Comparison of ENCODE assay signal across 12 cellular contexts in the genomic region with DNA sequence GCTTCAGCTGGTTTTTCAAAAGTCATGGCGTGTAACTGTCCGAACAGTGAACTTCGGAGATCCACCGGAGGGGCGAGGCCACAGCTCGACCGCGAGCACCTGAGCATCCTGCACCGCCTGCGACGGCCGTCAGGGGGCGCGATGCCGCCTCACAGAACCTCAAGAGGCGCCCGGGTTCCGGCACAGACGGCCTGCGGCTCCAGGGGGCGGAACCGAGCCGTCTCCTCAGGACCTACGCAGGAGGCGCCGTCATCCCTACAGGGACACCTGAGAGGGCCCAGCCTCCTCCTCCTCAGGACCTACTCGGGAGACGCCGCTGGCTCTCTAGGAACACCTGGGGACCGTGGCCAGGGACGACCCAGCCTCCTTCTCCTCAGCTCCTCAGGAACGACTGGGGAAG. TPM values are rescaled to one million over a fixed set of nuclear protein-coding genes. Genes with fewer than 3 reads are reported as not detected.
DNase-seq lines count a peak whose midpoint lies in the region; ATAC-seq, FAIRE-seq and TF ChIP-seq lines count a peak whose summit lies in the region.
"Not testable (repeated sequence)": the region's sequence is repeated elsewhere in the genome, so short reads cannot be mapped to it uniquely, and the experiment has no call there.
"Had no signal": no experiment of that assay in that cellular context is flagged by ENCODE, and none has a peak within 500 bp of the region (broad histone marks: within the 10 kb centered on the region; RNA-seq: fewer than 3 reads in every experiment).

No MANE protein-coding gene starts in this region.

- H3K4me1 ChIP-seq in CD8-positive, alpha-beta T cell (ENCODE audit: insufficient read depth, low read length); kidney (ENCODE audit: control insufficient read depth in 1 of 2, insufficient read depth in 1 of 2, low read depth in 1 of 2, low read length in 2 of 2); pancreas: not testable (repeated sequence)

- H3K27me3 ChIP-seq in CD8-positive, alpha-beta T cell (ENCODE audit: insufficient read depth, low read length); pancreas: not testable (repeated sequence)

- not testable (repeated sequence) for H3K4me3 ChIP-seq in CD8-positive, alpha-beta T cell (ENCODE audit: low read depth, low read length); kidney (ENCODE audit: low read length in 2 of 2)
- H3K4me3 ChIP-seq in pancreas, result peak overlapping the region in 1 of 4 donors; percentile 14

- not testable (repeated sequence) for H3K9me3 ChIP-seq in CD8-positive, alpha-beta T cell (ENCODE audit: low read length); kidney (ENCODE audit: control insufficient read depth in 1 of 2, low read length in 2 of 2); pancreas

- H3K27ac ChIP-seq in CD8-positive, alpha-beta T cell (ENCODE audit: low read depth, low read length); kidney (ENCODE audit: low read depth in 2 of 2, low read length in 2 of 2); pancreas: not testable (repeated sequence)

- DNase-seq in CD8-positive, alpha-beta T cell, result peak in 6 of 7 experiments; percentile 16 to 82 (median 41)
- DNase-seq in HFFc6, result not testable (repeated sequence)
- peak; percentile 48 for DNase-seq in T follicular helper cell (ENCODE audit: low read depth)
- peak; percentile 56 for DNase-seq in activated T-cell treated with anti-CD3 and anti-CD28 coated beads for 48 hours (ENCODE audit: low read depth)
- DNase-seq in ecto neural progenitor cell (ENCODE audit: low spot score), result peak; percentile 62
- DNase-seq in kidney, result peak; percentile 64
- DNase-seq in pancreas, result peak in 3 of 6 donors; percentile 59 to 83 (median 60)
- DNase-seq in stimulated activated CD8-positive, alpha-beta memory T cell treated with anti-CD3 and anti-CD28 coated beads, Interleukin-4, amount 100 ng/mL, for 24 hours (ENCODE audit: low read depth), result peak; percentile 53

- not testable (repeated sequence) for H3K4me1 Mint-ChIP-seq in CD8-positive, alpha-beta T cell (ENCODE audit: low read depth); HFFc6 (ENCODE audit: low read depth)

- CTCF ChIA-PET in CD8-positive, alpha-beta T cell (lab: Charles Lee), result not testable (repeated sequence)

- H3K27ac Mint-ChIP-seq in CD8-positive, alpha-beta T cell; HFFc6: not testable (repeated sequence)

- H3K4me3 Mint-ChIP-seq in CD8-positive, alpha-beta T cell; HFFc6: not testable (repeated sequence)

- H3K27me3 Mint-ChIP-seq in CD8-positive, alpha-beta T cell (ENCODE audit: low read depth); HFFc6 (ENCODE audit: insufficient read depth): not testable (repeated sequence)

- WGBS in pancreas, 2 donors, result 21 to 29% methylated on average over 20 to 31 of the region's 32 CpGs

- intact Hi-C loops in CD8-positive, alpha-beta T cell (cut with DNase I, micrococcal nuclease); kidney (cut with DNase I); pancreas (cut with DNase I): not testable (repeated sequence)

- H3K36me3 ChIP-seq in CD8-positive, alpha-beta T cell (ENCODE audit: insufficient read depth, low read length); kidney (ENCODE audit: control insufficient read depth in 1 of 2, insufficient read depth in 2 of 2, low read length in 2 of 2); pancreas: not testable (repeated sequence)

- H3K36me3 Mint-ChIP-seq in CD8-positive, alpha-beta T cell; HFFc6 (ENCODE audit: low read depth): not testable (repeated sequence)

- not testable (repeated sequence) for H3K9me3 Mint-ChIP-seq in CD8-positive, alpha-beta T cell; HFFc6

- not testable (repeated sequence) for TF ChIP-seq CTCF in CD8-positive, alpha-beta T cell (IDR thresholded peaks at IDR 0.05)
- TF ChIP-seq CTCF in HFFc6 (IDR thresholded peaks at IDR 0.05), result peak; percentile 33; the same call in 1 of the 2 replicates
- TF ChIP-seq CTCF in kidney (IDR thresholded peaks at IDR 0.05; ENCODE audit: borderline replicate concordance, extremely low read depth, insufficient read depth), result peak; percentile 15
- peak in 2 of 4 donors; percentile 19 to 27 for TF ChIP-seq CTCF in pancreas (IDR thresholded peaks at IDR 0.05)

- H3K9ac ChIP-seq in kidney (ENCODE audit: low read length in 2 of 2), result not testable (repeated sequence)

- POLR2A ChIA-PET in CD8-positive, alpha-beta T cell (lab: Charles Lee), result not testable (repeated sequence)

- FAIRE-seq in kidney (lab: Jason Lieb, UNC); pancreas (lab: Jason Lieb, UNC): not testable (repeated sequence)

- peak; percentile 92 for ATAC-seq in CD8-positive, alpha-beta T cell
- peak; percentile 74 to 96 (median 86) for ATAC-seq in pancreas

RNA-seq across cellular contexts. Expression of gene PRDM7, which starts 29.1 kb away (rescaled TPM):
- not detected for total RNA-seq in CD8-positive, alpha-beta T cell
- not detected for total RNA-seq in HFFc6 (2021; fragmentation: NEBNext Ultra II Directional; extraction: Animal tissue kit (Norgen Biotek cat#: 25700))
- not detected for total RNA-seq in kidney
- not detected for polyA plus RNA-seq in kidney (ENCODE audit: insufficient read depth, low read depth, low replicate concordance)
- total RNA-seq in pancreas, result not detected
- not detected for polyA plus RNA-seq in pancreas
- total RNA-seq: esophagus muscularis mucosa, left ventricle myocardium superior, sigmoid colon, urinary bladder had no signal
- polyA plus RNA-seq: sigmoid colon, urinary bladder had no signal
